ENCODE assay signal across 9 cellular contexts in genomic region chr11:58927393-58928081, GRCh38. TPM values are rescaled to one million over a fixed set of nuclear protein-coding genes. Genes with fewer than 3 reads are reported as not detected.
DNase-seq lines count a peak whose midpoint lies in the region; ATAC-seq and TF ChIP-seq lines count a peak whose summit lies in the region.
"Had no signal": no experiment of that assay in that cellular context is flagged by ENCODE, and none has a peak within 500 bp of the region (broad histone marks: within the 10 kb centered on the region; RNA-seq: fewer than 3 reads in every experiment).

No MANE protein-coding gene starts in this region.

- peaks cover 6% of the 10 kb centered on the region for H3K36me3 Mint-ChIP-seq in MCF 10A (ENCODE audit: insufficient read depth, unreplicated experiment)

- BruUV-seq in MCF 10A (replicated peaks; lab: Mats Ljungman, UMichigan), result no TSS peak

- POLR2A ChIA-PET in MCF 10A (lab: Yijun Ruan, JAX), result interaction anchor here (0.6 to 1.4 kb wide), 2 partner anchors 9 to 63 kb away, joined by 3 to 5 read pairs; no protein-coding TSS in a partner anchor

- no peaks in the 10 kb centered on the region for H3K36me3 ChIP-seq in stomach
- H3K36me3 ChIP-seq: neutrophil had no signal

- no peak overlapping the region for H3K4me3 Mint-ChIP-seq in MCF 10A (ENCODE audit: unreplicated experiment)

- ATAC-seq in HG02642 (IDR thresholded peaks at IDR 0.05; ENCODE audit: poor library complexity, unreplicated experiment) (no peak), HG02763 (IDR thresholded peaks at IDR 0.05; ENCODE audit: unreplicated experiment) (no peak)

- TF ChIP-seq CTCF in MCF 10A (IDR thresholded peaks at IDR 0.05; ENCODE audit: unreplicated experiment), result no peak
- TF ChIP-seq CTCF in stomach (IDR thresholded peaks at IDR 0.05), result no peak

- peak; percentile 41 to 81 for DNase-seq in T47D (ENCODE audit: low read depth in 1 of 2, low spot score in 1 of 2)
- DNase-seq in MCF 10A (ENCODE audit: unreplicated experiment), result no peak
- DNase-seq in SHP77 (lab: John Stamatoyannopoulos, UW), result peak; percentile 73 to 84
- DNase-seq in stomach, result peak; percentile 56
- DNase-seq in posterior vena cava (ENCODE audit: low spot score), result no peak

- in situ Hi-C loops in T47D (cut with HindIII; ENCODE audit: low pct_unique_long_range_greater_than_20kb, low sequenced_read_pairs), result no loop called here

- H3K4me3 ChIP-seq in iPS-18c (ENCODE audit: insufficient read depth, low read depth, low read length) (peak overlapping the region; percentile 40), stomach (peak overlapping the region; percentile 19 to 31 (median 27))

- CTCF ChIA-PET in MCF 10A (lab: Yijun Ruan, JAX), result interaction anchor here (0.6 to 3.7 kb wide), 3 partner anchors 33 to 273 kb away, joined by 3 to 11 read pairs (median 3); no protein-coding TSS in a partner anchor

- intact Hi-C loops in MCF 10A (cut with micrococcal nuclease) (no loop called here), stomach (cut with DNase I; ENCODE audit: low total_unique reads) (no loop called here), posterior vena cava (cut with DNase I) (no loop called here)

- 1 to 4% (median 3%) methylated on average over 15 of the region's 15 CpGs for WGBS in stomach, 5 donors

- no peak for TF ChIP-seq POLR2A in stomach (IDR thresholded peaks at IDR 0.05)

- TF ChIP-seq EP300 in stomach (IDR thresholded peaks at IDR 0.05), result no peak

- H3K27me3 Mint-ChIP-seq in MCF 10A (ENCODE audit: insufficient read depth, unreplicated experiment), result no peaks in the 10 kb centered on the region

- H3K27ac ChIP-seq in stomach, result peak overlapping the region in 2 of 5 donors; percentile 5 to 23
- H3K27ac ChIP-seq: neutrophil had no signal

- no peak overlapping the region for H3K27ac Mint-ChIP-seq in MCF 10A (ENCODE audit: low read depth, unreplicated experiment)

- no peaks in the 10 kb centered on the region for H3K9me3 Mint-ChIP-seq in MCF 10A (ENCODE audit: unreplicated experiment)

- peaks cover 5 to 34% (median 24%) of the 10 kb centered on the region in 4 donors for H3K4me1 ChIP-seq in stomach

- no peaks in the 10 kb centered on the region for H3K27me3 ChIP-seq in stomach

- H3K4me1 Mint-ChIP-seq in MCF 10A (ENCODE audit: insufficient read depth, unreplicated experiment), result peaks cover 14% of the 10 kb centered on the region

- no peaks in the 10 kb centered on the region for H3K9me3 ChIP-seq in iPS-18c (ENCODE audit: control insufficient read depth, insufficient read depth, low read length)
- H3K9me3 ChIP-seq in stomach, result no peaks in the 10 kb centered on the region
- H3K9me3 ChIP-seq: neutrophil had no signal

RNA-seq across cellular contexts. Expression of gene GLYATL1, which starts 11.8 kb away (rescaled TPM):
- total RNA-seq in MCF 10A (2022), result not detected in 2 replicates
- total RNA-seq in stomach, result 10 to 100 TPM in 1 of 5 donors, under 1 TPM in 1, not detected in 3; 0.73 to 13.4 TPM
- 1 to 10 TPM; 1.3 to 1.7 (median 1.4) TPM for polyA plus RNA-seq in stomach
- not detected for total RNA-seq in posterior vena cava

Comparison
In these comparisons a context has a peak if more than half of its experiments do, and no peak if none do; other contexts are left out.
1. DNase-seq: peak in T47D (2 of 2), SHP77 (2 of 2) and stomach (single experiment); none in MCF 10A (single experiment) and posterior vena cava (single experiment).